Comparison of ENCODE assay signal across 28 cellular contexts in genomic region chr7:271266-272107, GRCh38. TPM values are rescaled to one million over a fixed set of nuclear protein-coding genes. Genes with fewer than 3 reads are reported as not detected.
DNase-seq lines count a peak whose midpoint lies in the region; ATAC-seq, FAIRE-seq and TF ChIP-seq lines count a peak whose summit lies in the region.
"Had no signal": no experiment of that assay in that cellular context is flagged by ENCODE, and none has a peak within 500 bp of the region (broad histone marks: within the 10 kb centered on the region; RNA-seq: fewer than 3 reads in every experiment).

No MANE protein-coding gene starts in this region.

- no peak overlapping the region for H3K27ac ChIP-seq in A549
- H3K27ac ChIP-seq in lower lobe of right lung, result no peak overlapping the region
- no peak overlapping the region for H3K27ac ChIP-seq in colonic mucosa
- H3K27ac ChIP-seq: heart right ventricle, left lung, pancreas, thoracic aorta had no signal

- ATAC-seq in A549, result no peak
- ATAC-seq in lower lobe of right lung, result no peak
- no peak for ATAC-seq in HG03457 (IDR thresholded peaks at IDR 0.05; ENCODE audit: unreplicated experiment)
- ATAC-seq: activated CD4-positive, CD25-positive, alpha-beta regulatory T cell treated with anti-CD3 and anti-CD28 coated beads, Interleukin-2, amount 50 U/mL, for 24 hours; activated CD8-positive, alpha-beta T cell treated with anti-CD3 and anti-CD28 coated beads, Interleukin-2, amount 10 ng/mL, durations not matched to agents 7 days and 5 days; left lung; natural killer cell; PC-3; right cardiac atrium had no signal

- no peak overlapping the region for H3K9ac ChIP-seq in colonic mucosa (ENCODE audit: low read depth in 2 of 2, low read length in 2 of 2)

- intact Hi-C loops in lower lobe of right lung (cut with DNase I) (no loop called here), colonic mucosa (cut with DNase I) (no loop called here)

- TF ChIP-seq EP300 in A549 (IDR thresholded peaks at IDR 0.05), result no peak

- H3K4me1 ChIP-seq in A549 (no peaks in the 10 kb centered on the region), lower lobe of right lung (no peaks in the 10 kb centered on the region), colonic mucosa (no peaks in the 10 kb centered on the region)
- H3K4me1 ChIP-seq: heart right ventricle, left lung, pancreas had no signal

- TF ChIP-seq CTCF in A549 (IDR thresholded peaks at IDR 0.05) (no peak), choroid plexus epithelial cell (conservative IDR thresholded peaks at IDR 0.05; ENCODE audit: low read depth, low read length) (no peak), lower lobe of right lung (IDR thresholded peaks at IDR 0.05) (no peak), colonic mucosa (IDR thresholded peaks at IDR 0.05) (no peak)

- POLR2A ChIA-PET in A549 (lab: Yijun Ruan, JAX), result no interaction called here

- CTCF ChIA-PET in A549 (lab: Yijun Ruan, JAX), result interaction anchor here (1.1 to 1.3 kb wide), 3 partner anchors 9 to 37 kb away, joined by 3 read pairs; no protein-coding TSS in a partner anchor

- DNase-seq in A549 (ENCODE audit: low read depth in 1 of 2, low spot score in 1 of 2), result no peak
- DNase-seq in GM04503 (ENCODE audit: low read depth), result peak; percentile 8
- peak; percentile 45 for DNase-seq in choroid plexus epithelial cell (ENCODE audit: low read depth)
- peak; percentile 4 for DNase-seq in lower lobe of right lung
- DNase-seq in SIG-M5 treated with dmso at 0.1 percent for 504 hours (lab: John Stamatoyannopoulos, UW; ENCODE audit: unreplicated experiment), result no peak
- no peak for DNase-seq in NCI-H524 treated with DMSO at 0.1 percent for 48 hours (lab: John Stamatoyannopoulos, UW)
- DNase-seq in colonic mucosa, result no peak
- DNase-seq: activated CD8-positive, alpha-beta T cell treated with anti-CD3 and anti-CD28 coated beads, Interleukin-2, amount 10 ng/mL, durations not matched to agents 7 days and 5 days; activated gamma-delta T cell treated with Interleukin-2 at 50 U/mL for 16 hours; DMS 273 treated with DMSO at 0.1 percent for 48 hours; heart right ventricle; midbrain; natural killer cell; NCI-H1105; NCI-H2081 treated with DMSO at 0.1 percent for 48 hours; PC-3; SIG-M5; stimulated activated CD4-positive, alpha-beta T cell treated with anti-CD3 and anti-CD28 coated beads, Interleukin-4, amount 100 ng/mL, for 4 hours; stimulated activated naive CD4-positive, alpha-beta T cell had no signal

- no peaks in the 10 kb centered on the region for H3K27me3 ChIP-seq in lower lobe of right lung (ENCODE audit: low read depth)
- no peaks in the 10 kb centered on the region for H3K27me3 ChIP-seq in colonic mucosa
- H3K27me3 ChIP-seq: left lung, pancreas had no signal

- FAIRE-seq in A549 (lab: Jason Lieb, UNC), result no peak
- FAIRE-seq: pancreas had no signal

- no peak overlapping the region for H3K4me3 ChIP-seq in A549
- no peak overlapping the region for H3K4me3 ChIP-seq in choroid plexus epithelial cell (ENCODE audit: low read depth, low read length)
- H3K4me3 ChIP-seq in lower lobe of right lung, result no peak overlapping the region
- H3K4me3 ChIP-seq in colonic mucosa, result no peak overlapping the region
- H3K4me3 ChIP-seq: heart right ventricle, left lung, pancreas, thoracic aorta had no signal

- H3K9me3 ChIP-seq in A549 (peaks cover 40% of the 10 kb centered on the region), lower lobe of right lung (peaks cover 3% of the 10 kb centered on the region), colonic mucosa (no peaks in the 10 kb centered on the region)
- H3K9me3 ChIP-seq: pancreas had no signal

- 63% methylated on average over 14 of the region's 14 CpGs for WGBS in A549 (ENCODE audit: missing lambda C conversion rate)

- TF ChIP-seq RAD21 in A549 (conservative IDR thresholded peaks at IDR 0.05 in 1 of 2, IDR thresholded peaks at IDR 0.05 in 1 of 2), result no peak

- no peaks in the 10 kb centered on the region for H3K36me3 ChIP-seq in lower lobe of right lung
- H3K36me3 ChIP-seq in colonic mucosa, result no peaks in the 10 kb centered on the region
- H3K36me3 ChIP-seq: heart right ventricle, left lung, pancreas, thoracic aorta had no signal

- no peak for TF ChIP-seq POLR2A in A549 (IDR thresholded peaks at IDR 0.05; ENCODE audit: low read length)

- no peak overlapping the region for H3K4me2 ChIP-seq in A549

TF ChIP-seq in A549, 52 proteins besides CTCF, POLR2A, EP300 and RAD21:
- TF ChIP-seq, protein P1, sequence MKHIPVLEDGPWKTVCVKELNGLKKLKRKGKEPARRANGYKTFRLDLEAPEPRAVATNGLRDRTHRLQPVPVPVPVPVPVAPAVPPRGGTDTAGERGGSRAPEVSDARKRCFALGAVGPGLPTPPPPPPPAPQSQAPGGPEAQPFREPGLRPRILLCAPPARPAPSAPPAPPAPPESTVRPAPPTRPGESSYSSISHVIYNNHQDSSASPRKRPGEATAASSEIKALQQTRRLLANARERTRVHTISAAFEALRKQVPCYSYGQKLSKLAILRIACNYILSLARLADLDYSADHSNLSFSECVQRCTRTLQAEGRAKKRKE (CRISPR knock-in tag; IDR thresholded peaks at IDR 0.05; ENCODE audit: low read depth), result no peak
- 0 out of 2 replicates have a peak, but pooled peaks have one; percentile 5 for TF ChIP-seq NFE2L2 (conservative IDR thresholded peaks at IDR 0.05; ENCODE audit: low read length)

RNA-seq across cellular contexts. Expression of gene FOXL3, which starts 18.5 kb away (rescaled TPM):
- polyA plus RNA-seq in A549 (2011; rRNA removed) (not detected in 2 replicates), A549 (2017; fragmentation: RNase III; extraction: RNeasy Plus Mini Kit Qiagen cat#74134 plus additional on column Dnase treatment) (not detected in 3 replicates)
- polyA plus RNA-seq in A549 (2012; cell fraction: cytosol; rRNA removed), result not detected in 2 replicates
- not detected in 2 replicates for polyA plus RNA-seq in A549 (2012; cell fraction: nucleus; rRNA removed)
- polyA minus RNA-seq in A549 (2011; rRNA and poly(A)+ RNA removed), result not detected in 2 replicates
- total RNA-seq in lower lobe of right lung (not detected), colonic mucosa (under 1 TPM in 1 of 2 donors, not detected in 1; 0.79 TPM)
- total RNA-seq: activated CD8-positive, alpha-beta T cell treated with anti-CD3 and anti-CD28 coated beads, Interleukin-2, amount 10 ng/mL, durations not matched to agents 7 days and 5 days; dermis microvascular lymphatic vessel endothelial cell; fibroblast of villous mesenchyme; heart right ventricle; left lung; natural killer cell; pancreas; PC-3; right cardiac atrium; thoracic aorta had no signal
- polyA plus RNA-seq: heart right ventricle, IgD-negative memory B cell, pancreas, right cardiac atrium had no signal

Comparison
In these comparisons a context has a peak if more than half of its experiments do, and no peak if none do; other contexts are left out.
1. DNase-seq: peak in GM04503 (single experiment), choroid plexus epithelial cell (single experiment) and lower lobe of right lung (single experiment); none in A549 (0 of 2), SIG-M5 treated with dmso at 0.1 percent for 504 hours (single experiment), NCI-H524 treated with DMSO at 0.1 percent for 48 hours (single experiment) and colonic mucosa (single experiment).